17 cellular contexts compared by ENCODE assay signal in the genomic region with DNA sequence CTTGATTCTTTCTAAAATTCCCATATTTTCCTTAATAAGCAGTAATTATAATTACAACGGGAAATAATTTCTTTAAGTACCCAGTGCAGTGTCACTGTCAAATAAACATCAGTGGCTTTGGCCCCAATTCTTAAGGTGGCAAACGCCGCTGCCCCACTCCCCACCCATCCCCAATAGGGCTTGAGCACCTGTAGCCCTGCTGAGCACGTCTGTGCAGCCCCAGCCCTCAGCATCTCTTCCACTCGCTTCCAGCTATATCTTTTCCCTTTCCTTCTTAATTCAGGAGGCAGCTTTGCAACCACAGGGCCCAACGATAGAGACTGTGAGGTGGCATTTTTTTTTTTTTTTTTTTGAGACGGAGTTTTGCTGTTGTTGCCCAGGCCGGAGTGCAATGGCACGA. TPM values are rescaled to one million over a fixed set of nuclear protein-coding genes. Genes with fewer than 3 reads are reported as not detected.
A peak's percentile ranks its signal among the peaks of the same experiment; 100 is the strongest.
DNase-seq lines count a peak whose midpoint lies in the region; ATAC-seq and TF ChIP-seq lines count a peak whose summit lies in the region.
"Had no signal": no experiment of that assay in that cellular context is flagged by ENCODE, and none has a peak within 500 bp of the region (broad histone marks: within the 10 kb centered on the region; RNA-seq: fewer than 3 reads in every experiment).

No MANE protein-coding gene starts in this region.

- no peaks in the 10 kb centered on the region for H3K27me3 ChIP-seq in Karpas-422 (ENCODE audit: low read length)
- H3K27me3 ChIP-seq: BE2C had no signal

- peaks cover 36% of the 10 kb centered on the region for H3K4me1 ChIP-seq in Karpas-422 (ENCODE audit: low read length)
- H3K4me1 ChIP-seq: BE2C had no signal

- H3K4me1 Mint-ChIP-seq in CD14-positive monocyte, result peaks cover 29% of the 10 kb centered on the region
- H3K4me1 Mint-ChIP-seq in dendritic cell treated with granulocyte-macrophage colony-stimulating factor and Interleukin-4, amounts not matched to agents 40 ng/mL and 50 ng/mL, for 4 days (ENCODE audit: low read depth), result peaks cover 86% of the 10 kb centered on the region
- H3K4me1 Mint-ChIP-seq: nephron had no signal

- TF ChIP-seq CTCF in CD14-positive monocyte (IDR thresholded peaks at IDR 0.05), result no peak

- H3K79me2 ChIP-seq in Karpas-422 (ENCODE audit: low read length), result 0 out of 2 replicates have a peak, but pooled peaks cover 12% of the 10 kb centered on the region

- no peaks in the 10 kb centered on the region for H3K9me2 ChIP-seq in Karpas-422 (replicated peaks; ENCODE audit: insufficient read depth, low read length)

- H2AFZ ChIP-seq in Karpas-422 (ENCODE audit: low read length), result no peak overlapping the region

- H3K36me3 Mint-ChIP-seq in CD14-positive monocyte, result peaks cover 74 to 98% of the 10 kb centered on the region in 2 donors
- peaks cover 100% of the 10 kb centered on the region for H3K36me3 Mint-ChIP-seq in dendritic cell treated with granulocyte-macrophage colony-stimulating factor and Interleukin-4, amounts not matched to agents 40 ng/mL and 50 ng/mL, for 4 days (ENCODE audit: low read depth)

- intact Hi-C loops in CD14-positive monocyte (cut with micrococcal nuclease), result no loop called here
- intact Hi-C loops in dendritic cell treated with granulocyte-macrophage colony-stimulating factor and Interleukin-4, amounts not matched to agents 40 ng/mL and 50 ng/mL, for 4 days (cut with micrococcal nuclease), result no loop called here

- H3K4me3 Mint-ChIP-seq in CD14-positive monocyte, result no peak overlapping the region
- no peak overlapping the region for H3K4me3 Mint-ChIP-seq in dendritic cell treated with granulocyte-macrophage colony-stimulating factor and Interleukin-4, amounts not matched to agents 40 ng/mL and 50 ng/mL, for 4 days
- H3K4me3 Mint-ChIP-seq: nephron had no signal

- peaks cover 0 to 3% (median 0%) of the 10 kb centered on the region in 7 donors for H3K9me3 Mint-ChIP-seq in CD14-positive monocyte
- no peaks in the 10 kb centered on the region for H3K9me3 Mint-ChIP-seq in dendritic cell treated with granulocyte-macrophage colony-stimulating factor and Interleukin-4, amounts not matched to agents 40 ng/mL and 50 ng/mL, for 4 days
- H3K9me3 Mint-ChIP-seq: nephron had no signal

- no peak overlapping the region for H3K4me3 ChIP-seq in Karpas-422 (ENCODE audit: low read length)
- H3K4me3 ChIP-seq: coronary artery had no signal

- H4K20me1 ChIP-seq in Karpas-422 (ENCODE audit: insufficient read depth, low read depth, low read length), result peaks cover 24% of the 10 kb centered on the region; the same call in 1 of the 2 replicates

- H3K36me3 ChIP-seq in Karpas-422 (ENCODE audit: insufficient read depth, low read length), result peaks cover 54% of the 10 kb centered on the region

- no peaks in the 10 kb centered on the region for H3K9me3 ChIP-seq in Karpas-422 (ENCODE audit: low read length)
- H3K9me3 ChIP-seq: BE2C had no signal

- no peak overlapping the region for H3K4me2 ChIP-seq in Karpas-422 (ENCODE audit: low read depth, low read length, poor library complexity, severe bottlenecking)

- H3K27me3 Mint-ChIP-seq in CD14-positive monocyte (ENCODE audit: low read depth in 3 of 3), result no peaks in the 10 kb centered on the region
- no peaks in the 10 kb centered on the region for H3K27me3 Mint-ChIP-seq in dendritic cell treated with granulocyte-macrophage colony-stimulating factor and Interleukin-4, amounts not matched to agents 40 ng/mL and 50 ng/mL, for 4 days

- H3K9ac ChIP-seq in Karpas-422 (ENCODE audit: low read length), result no peak overlapping the region

- ATAC-seq in HG03354 (IDR thresholded peaks at IDR 0.05; ENCODE audit: poor library complexity, severe bottlenecking, unreplicated experiment) (no peak), HG03196 (IDR thresholded peaks at IDR 0.05; ENCODE audit: unreplicated experiment) (no peak), HG03442 (IDR thresholded peaks at IDR 0.05; ENCODE audit: unreplicated experiment) (no peak)

- DNase-seq in CD14-positive monocyte (ENCODE audit: low spot score) (no peak), Karpas-422 (no peak)
- DNase-seq: anterior cingulate cortex; BE2C; NCI-H1694; NCI-H69; stimulated activated CD4-positive, alpha-beta T cell treated with anti-CD3 and anti-CD28 coated beads, Interleukin-4, amount 100 ng/mL, for 4 hours; stimulated activated naive CD8-positive, alpha-beta T cell treated with anti-CD3 and anti-CD28 coated beads, Interleukin-15, Interleukin-2, amounts not matched to agents 100 U/mL and 50 U/mL, for 24 hours; T-helper 9 cell had no signal

- peak overlapping the region; percentile 83 for H3K27ac ChIP-seq in Karpas-422 (ENCODE audit: low read length)

- H3K27ac Mint-ChIP-seq in CD14-positive monocyte, result peak overlapping the region in 4 of 7 donors; percentile 6 to 94 (median 41)
- H3K27ac Mint-ChIP-seq in dendritic cell treated with granulocyte-macrophage colony-stimulating factor and Interleukin-4, amounts not matched to agents 40 ng/mL and 50 ng/mL, for 4 days, result peak overlapping the region; percentile 96
- H3K27ac Mint-ChIP-seq: nephron had no signal

RNA-seq across cellular contexts. Expression of gene PPM1M, which starts 9.0 kb away (rescaled TPM):
- polyA plus RNA-seq in CD14-positive monocyte, result 100 to 1,000 TPM in 1 of 2 donors, 10 to 100 TPM in 1; 92.8 to 120 TPM
- total RNA-seq in Karpas-422 (2014; rRNA removed; shearing (Covaris generic); ENCODE audit: low replicate concordance), result 25.5 and 35.4 TPM in 2 replicates

RNA-seq across cellular contexts. Expression of gene TWF2, which starts 15.7 kb away (rescaled TPM):
- polyA plus RNA-seq in CD14-positive monocyte, result 100 to 1,000 TPM; 176 to 199 TPM
- 42.0 and 76.3 TPM in 2 replicates for total RNA-seq in Karpas-422 (2014; rRNA removed; shearing (Covaris generic); ENCODE audit: low replicate concordance)

RNA-seq across cellular contexts. Expression of gene WDR82, which starts 23.8 kb away (rescaled TPM):
- polyA plus RNA-seq in CD14-positive monocyte, result 10 to 100 TPM; 27.3 to 33.4 TPM
- total RNA-seq in Karpas-422 (2014; rRNA removed; shearing (Covaris generic); ENCODE audit: low replicate concordance), result 30.4 and 42.0 TPM in 2 replicates

RNA-seq across cellular contexts. Expression of gene TLR9, which starts 29.2 kb away (rescaled TPM):
- polyA plus RNA-seq in CD14-positive monocyte, result not detected
- total RNA-seq in Karpas-422 (2014; rRNA removed; shearing (Covaris generic); ENCODE audit: low replicate concordance), result 7.4 and 26.5 TPM in 2 replicates
- total RNA-seq: liver, RPMI7951 had no signal

RNA-seq across cellular contexts. Expression of gene GLYCTK, which starts 33.0 kb away (rescaled TPM):
- 1 to 10 TPM; 8.3 to 8.4 TPM for polyA plus RNA-seq in CD14-positive monocyte
- total RNA-seq in Karpas-422 (2014; rRNA removed; shearing (Covaris generic); ENCODE audit: low replicate concordance), result 1.6 and 8.3 TPM in 2 replicates
